In the genomic region with DNA sequence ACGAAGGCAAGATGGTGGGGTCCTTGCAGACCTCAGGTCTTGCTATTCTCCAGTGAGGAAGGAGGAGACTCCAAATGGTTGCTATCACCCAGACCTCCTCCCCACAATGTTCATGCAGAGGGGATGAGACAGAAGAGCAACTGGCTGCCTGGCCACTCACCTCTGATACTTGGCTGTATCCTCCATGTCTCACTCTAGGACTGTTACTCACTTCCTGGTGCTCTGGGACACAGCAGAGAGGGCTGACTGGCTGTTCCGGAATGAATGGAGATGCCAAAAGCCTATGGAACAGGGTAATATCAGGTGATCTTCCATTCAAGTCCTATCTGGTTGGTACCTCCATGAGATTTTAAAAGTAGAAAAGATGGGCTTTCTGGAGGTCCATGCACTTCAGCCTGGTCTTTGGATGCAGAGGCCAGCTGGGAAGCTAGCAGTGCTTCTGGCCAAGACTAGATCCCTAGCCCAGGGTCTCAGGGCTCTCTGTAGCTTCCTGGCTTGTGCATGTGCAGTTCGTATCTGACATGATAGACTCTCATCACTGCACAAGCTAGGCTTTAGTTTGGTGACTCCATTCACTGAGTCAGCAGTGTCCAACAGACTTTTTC, we compare ENCODE assay signal across 29 cellular contexts. TPM values are rescaled to one million over a fixed set of nuclear protein-coding genes. Genes with fewer than 3 reads are reported as not detected.
DNase-seq lines count a peak whose midpoint lies in the region; ATAC-seq, FAIRE-seq and TF ChIP-seq lines count a peak whose summit lies in the region.
"Had no signal": no experiment of that assay in that cellular context is flagged by ENCODE, and none has a peak within 500 bp of the region (broad histone marks: within the 10 kb centered on the region; RNA-seq: fewer than 3 reads in every experiment).

No MANE protein-coding gene starts in this region.

- H3K79me2 ChIP-seq in keratinocyte (ENCODE audit: control insufficient read depth, insufficient read depth, low read length), result no peaks in the 10 kb centered on the region

- no peak overlapping the region for H2AFZ ChIP-seq in keratinocyte (ENCODE audit: control insufficient read depth, low read length)

- in situ Hi-C loops in transverse colon (cut with MboI; ENCODE audit: low pct_ligation_motif_present in 1 of 4, low pct_unique_long_range_greater_than_20kb in 1 of 4, low sequenced_read_pairs in 3 of 4), result loop anchor here in 1 of 4 donors (25.0 kb wide), 1 partner anchor 550 kb away; no protein-coding TSS in a partner anchor

- H3K9me1 ChIP-seq in keratinocyte (ENCODE audit: control insufficient read depth, extremely low read depth, insufficient read depth, low read length), result no peaks in the 10 kb centered on the region

- H3K27me3 ChIP-seq in keratinocyte (ENCODE audit: control insufficient read depth, extremely low read depth, insufficient read depth, low read length) (no peaks in the 10 kb centered on the region), tibial nerve (peaks cover 0 to 13% of the 10 kb centered on the region in 2 donors), transverse colon (peaks cover 10% of the 10 kb centered on the region)

- TF ChIP-seq EP300 in tibial nerve (IDR thresholded peaks at IDR 0.05) (no peak), transverse colon (IDR thresholded peaks at IDR 0.05; ENCODE audit: low read depth) (no peak)

- no peak overlapping the region for H3K27ac ChIP-seq in keratinocyte (ENCODE audit: control insufficient read depth, insufficient read depth, low read length)
- no peak overlapping the region for H3K27ac ChIP-seq in tibial nerve
- no peak overlapping the region for H3K27ac ChIP-seq in transverse colon
- H3K27ac ChIP-seq: C4-2B, KMS-11, tibial artery had no signal

- no peak for TF ChIP-seq POLR2A in tibial nerve (IDR thresholded peaks at IDR 0.05)
- no peak for TF ChIP-seq POLR2A in transverse colon (IDR thresholded peaks at IDR 0.05)

- DNase-seq in EH (ENCODE audit: low read depth), result peak; percentile 7
- peak; percentile 66 for DNase-seq in HT1080 (ENCODE audit: low read depth)
- DNase-seq in dermis blood vessel endothelial cell, result peak; percentile 44
- DNase-seq in keratinocyte (ENCODE audit: low read depth, low spot score), result no peak
- DNase-seq in tibial nerve (ENCODE audit: low spot score in 2 of 2), result no peak
- no peak for DNase-seq in transverse colon
- DNase-seq: activated CD4-positive, alpha-beta memory T cell treated with anti-CD3 and anti-CD28 coated beads, Interleukin-2, amount 10 ng/mL, durations not matched to agents 7 days and 5 days; activated CD4-positive, CD25-positive, alpha-beta regulatory T cell treated with anti-CD3 and anti-CD28 coated beads, Interleukin-2, amount 50 U/mL, for 72 hours; activated CD8-positive, alpha-beta memory T cell treated with anti-CD3 and anti-CD28 coated beads, Interleukin-2, amount 50 U/mL, for 4 hours; activated naive CD4-positive, alpha-beta T cell; Calu3; central memory CD4-positive, alpha-beta T cell; DMS79; GOT3; islet precursor cell; midbrain; naive thymus-derived CD4-positive, alpha-beta T cell; NCI-H1417 treated with DMSO at 0.1 percent for 48 hours; NCI-H2029 treated with DMSO at 0.1 percent for 48 hours; NCI-H524 treated with DMSO at 0.1 percent for 48 hours; NK-92 treated with Interleukin-12 subunit alpha and Interleukin-12 subunit beta, amount 100 ng/mL, for 24 hours; occipital lobe; SHP77 treated with DMSO at 0.1 percent for 48 hours; stimulated activated CD4-positive, alpha-beta T cell treated with anti-CD3 and anti-CD28 coated beads, Interleukin-15, amount 100 ng/mL, for 24 hours; stimulated activated CD4-positive, alpha-beta T cell treated with anti-CD3 and anti-CD28 coated beads, Interleukin-4, amount 100 ng/mL, for 4 hours; tibial artery had no signal

- H3K36me3 ChIP-seq in keratinocyte (ENCODE audit: control insufficient read depth in 2 of 2, extremely low read depth in 1 of 2, insufficient read depth in 2 of 2, low read length in 2 of 2) (no peaks in the 10 kb centered on the region), tibial nerve (no peaks in the 10 kb centered on the region), transverse colon (no peaks in the 10 kb centered on the region)
- H3K36me3 ChIP-seq: tibial artery had no signal

- TF ChIP-seq CTCF in keratinocyte (optimal IDR thresholded peaks at IDR 0.05 in 1 of 3, IDR thresholded peaks at IDR 0.05 in 1 of 3, conservative IDR thresholded peaks at IDR 0.05 in 1 of 3; ENCODE audit: extremely low read depth in 1 of 3, insufficient read depth in 2 of 3, low read length in 3 of 3), result no peak
- no peak for TF ChIP-seq CTCF in tibial nerve (IDR thresholded peaks at IDR 0.05)
- no peak for TF ChIP-seq CTCF in transverse colon (IDR thresholded peaks at IDR 0.05)

- H3K9ac ChIP-seq in keratinocyte (ENCODE audit: control insufficient read depth, extremely low read depth, insufficient read depth, low read length), result no peak overlapping the region
- H3K9ac ChIP-seq: KMS-11 had no signal

- 79 to 81% methylated on average over 3 of the region's 3 CpGs for WGBS in tibial nerve, 2 donors
- WGBS in transverse colon (ENCODE audit: low coverage in 1 of 2), 2 donors, result 77 to 80% methylated on average over 2 to 3 of the region's 3 CpGs

- no peak for ATAC-seq in GM18520 (IDR thresholded peaks at IDR 0.05; ENCODE audit: unreplicated experiment)
- ATAC-seq: naive thymus-derived CD4-positive, alpha-beta T cell had no signal

- H3K9me3 ChIP-seq in keratinocyte (ENCODE audit: control insufficient read depth, low read depth, low read length), result no peaks in the 10 kb centered on the region
- no peaks in the 10 kb centered on the region for H3K9me3 ChIP-seq in tibial nerve
- H3K9me3 ChIP-seq in transverse colon, result no peaks in the 10 kb centered on the region
- H3K9me3 ChIP-seq: tibial artery had no signal

- no peaks in the 10 kb centered on the region for H4K20me1 ChIP-seq in keratinocyte (ENCODE audit: control insufficient read depth, extremely low read depth, insufficient read depth, low read length)

- no peak overlapping the region for H3K4me2 ChIP-seq in keratinocyte (ENCODE audit: control insufficient read depth, extremely low read depth, insufficient read depth, low read depth, low read length)
- H3K4me2 ChIP-seq: KMS-11 had no signal

- intact Hi-C loops in transverse colon (cut with DNase I; ENCODE audit: low total_unique reads), result no loop called here

- peak; percentile 48 for FAIRE-seq in keratinocyte (lab: Jason Lieb, UNC)

- dilution Hi-C loops in keratinocyte (cut with MboI; ENCODE audit: extremely low pct_ligation_motif_present, low sequenced_read_pairs), result no loop called here

- H3K4me3 ChIP-seq in keratinocyte (ENCODE audit: control insufficient read depth in 2 of 3, extremely low read depth in 1 of 3, insufficient read depth in 2 of 3, low read depth in 1 of 3, low read length in 3 of 3) (no peak overlapping the region), tibial nerve (no peak overlapping the region), transverse colon (no peak overlapping the region)
- H3K4me3 ChIP-seq: tibial artery had no signal

- H3K4me1 ChIP-seq in keratinocyte (ENCODE audit: control insufficient read depth, extremely low read depth, insufficient read depth, low read length) (no peaks in the 10 kb centered on the region), tibial nerve (no peaks in the 10 kb centered on the region), transverse colon (no peaks in the 10 kb centered on the region)
- H3K4me1 ChIP-seq: tibial artery had no signal

RNA-seq across cellular contexts. Expression of a gene that starts 27.0 kb away (rescaled TPM):
- 32.4 and 49.8 TPM in 2 replicates for total RNA-seq in HT1080 (2014; rRNA removed; shearing (Covaris generic))
- polyA plus RNA-seq in HT1080 (2015; cell fraction: cytosol; rRNA removed), result 36.3 and 44.4 TPM in 2 replicates
- polyA plus RNA-seq in HT1080 (2015; cell fraction: nucleus; rRNA removed), result 52.8 and 54.1 TPM in 2 replicates
- total RNA-seq in dermis blood vessel endothelial cell, result 40.5 and 47.1 TPM in 2 replicates
- polyA plus RNA-seq in keratinocyte, result 56.3 to 78.9 TPM (median 78.0 TPM) in 3 replicates
- 87.9 TPM for polyA plus RNA-seq in keratinocyte (2011; ENCODE audit: low read depth)
- polyA plus RNA-seq in keratinocyte (2011; cell fraction: cytosol; rRNA removed), result 61.4 and 104 TPM in 2 replicates
- polyA plus RNA-seq in keratinocyte (2011; cell fraction: nucleus; rRNA removed), result 99.9 and 107 TPM in 2 replicates
- 40.9 and 73.8 TPM in 2 replicates for polyA plus RNA-seq in keratinocyte (2012; ENCODE audit: low replicate concordance)
- 36.5 to 65.4 TPM (median 53.4 TPM) in 3 replicates for polyA minus RNA-seq in keratinocyte
- 28.4 TPM for polyA minus RNA-seq in keratinocyte (2011; cell fraction: cytosol; rRNA and poly(A)+ RNA removed)
- 30.2 and 60.2 TPM in 2 replicates for polyA minus RNA-seq in keratinocyte (2011; cell fraction: nucleus; rRNA and poly(A)+ RNA removed)
- total RNA-seq in tibial nerve, result 10 to 100 TPM; 25.9 to 32.1 (median 29.9) TPM
- total RNA-seq in transverse colon, result 10 to 100 TPM; 29.9 to 54.5 (median 47.8) TPM

Comparison
In these comparisons a context has a peak if more than half of its experiments do, and no peak if none do; other contexts are left out.
1. DNase-seq: peak in EH (single experiment), HT1080 (single experiment) and dermis blood vessel endothelial cell (single experiment); none in keratinocyte (single experiment), tibial nerve (0 of 2) and transverse colon (single experiment).